ENCODE assay signal across 8 cellular contexts in the genomic region with DNA sequence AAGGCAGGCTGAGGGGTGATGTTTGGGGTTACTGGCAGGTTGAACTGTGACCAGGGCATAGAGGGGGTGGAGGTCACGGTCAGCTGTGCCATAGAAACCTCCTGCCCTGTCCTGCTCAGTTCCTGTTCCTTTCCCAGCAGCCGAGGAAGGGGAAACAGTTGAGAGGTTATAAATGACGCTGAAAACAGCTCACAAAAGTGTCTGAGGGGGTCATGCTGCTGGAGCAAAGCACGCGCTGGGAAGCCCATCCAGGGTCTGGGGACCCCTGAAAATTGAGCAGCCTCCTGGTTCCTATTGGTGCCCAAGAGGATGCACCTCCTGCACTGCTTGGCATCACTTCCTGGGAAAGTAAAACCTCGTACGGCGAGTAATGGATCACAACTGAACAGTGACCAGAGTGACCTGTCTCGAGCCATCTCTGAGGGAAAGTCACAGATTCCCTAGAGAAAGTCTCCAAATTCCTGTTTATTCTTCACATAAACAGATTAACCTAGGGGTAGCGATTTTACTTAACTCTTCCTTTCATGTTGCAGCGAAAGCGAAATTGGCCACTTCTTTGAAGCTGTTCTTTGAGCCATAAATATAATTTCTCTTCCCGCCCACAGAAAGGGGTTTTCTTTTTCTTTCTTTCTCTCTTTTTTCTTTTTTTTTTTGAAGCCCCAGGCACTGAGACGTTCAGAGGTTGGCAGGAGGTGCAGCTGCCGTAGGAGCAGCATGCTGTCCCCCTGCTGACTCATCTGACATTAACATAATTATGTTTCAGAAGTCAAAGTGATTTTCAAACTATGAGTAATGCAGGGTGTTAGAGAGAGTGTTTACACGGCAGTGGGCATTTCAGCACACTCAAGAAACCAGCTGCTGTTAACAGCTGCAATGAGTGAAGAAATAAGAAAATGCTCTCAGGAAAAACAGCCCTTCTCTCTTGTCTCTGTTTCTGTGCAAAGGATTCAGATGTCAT. TPM values are rescaled to one million over a fixed set of nuclear protein-coding genes. Genes with fewer than 3 reads are reported as not detected.
DNase-seq lines count a peak whose midpoint lies in the region; ATAC-seq and TF ChIP-seq lines count a peak whose summit lies in the region.

No MANE protein-coding gene starts in this region.

- no peak for TF ChIP-seq CTCF in CD8-positive, alpha-beta T cell (IDR thresholded peaks at IDR 0.05)
- TF ChIP-seq CTCF in fibroblast of lung (conservative IDR thresholded peaks at IDR 0.05 in 1 of 2, IDR thresholded peaks at IDR 0.05 in 1 of 2; ENCODE audit: low read depth in 1 of 2, low read length in 2 of 2) = no peak
- peak in 2 of 6 experiments; percentile 9 to 19 for TF ChIP-seq CTCF in thyroid gland (IDR thresholded peaks at IDR 0.05)

- peak; percentile 99 for ATAC-seq in CD8-positive, alpha-beta T cell
- ATAC-seq in GM19351 (IDR thresholded peaks at IDR 0.05; ENCODE audit: unreplicated experiment) = peak; percentile 99
- ATAC-seq in HG03442 (IDR thresholded peaks at IDR 0.05; ENCODE audit: unreplicated experiment) = peak; percentile 99

- peak overlapping the region; percentile 55 for H2AFZ ChIP-seq in fibroblast of lung (ENCODE audit: low read length)

- H3K27me3 ChIP-seq in CD8-positive, alpha-beta T cell (ENCODE audit: insufficient read depth, low read length) = no peaks in the 10 kb centered on the region
- H3K27me3 ChIP-seq in fibroblast of lung (ENCODE audit: control insufficient read depth, insufficient read depth, low read length) (no peaks in the 10 kb centered on the region), thyroid gland (no peaks in the 10 kb centered on the region)

- H3K4me1 ChIP-seq in CD8-positive, alpha-beta T cell (ENCODE audit: insufficient read depth, low read length) = peaks cover 7% of the 10 kb centered on the region
- H3K4me1 ChIP-seq in fibroblast of lung (ENCODE audit: control insufficient read depth, extremely low read depth, insufficient read depth, low read length) = peaks cover 9% of the 10 kb centered on the region
- peaks cover 0 to 11% of the 10 kb centered on the region in 2 donors for H3K4me1 ChIP-seq in thyroid gland

- no peaks in the 10 kb centered on the region for H3K79me2 ChIP-seq in fibroblast of lung (ENCODE audit: control insufficient read depth, insufficient read depth, low read length)

- H3K4me3 ChIP-seq in CD8-positive, alpha-beta T cell (ENCODE audit: low read depth, low read length) = peak overlapping the region; percentile 59
- H3K4me3 ChIP-seq in fibroblast of lung (replicated peaks in 1 of 4; ENCODE audit: control extremely low read depth in 1 of 4, insufficient read depth in 1 of 4, low read depth in 3 of 4, low read length in 4 of 4) (peak overlapping the region; percentile 54 to 68 (median 56)), thyroid gland (replicated peaks in 1 of 3) (peak overlapping the region in 2 of 3 donors; percentile 15 to 37)

- H3K4me1 Mint-ChIP-seq in CD8-positive, alpha-beta T cell (ENCODE audit: low read depth) = peaks cover 16% of the 10 kb centered on the region

- DNase-seq in CD8-positive, alpha-beta T cell = peak in 6 of 7 experiments; percentile 32 to 72 (median 54)
- peak; percentile 62 for DNase-seq in NCI-H774 (lab: John Stamatoyannopoulos, UW)
- DNase-seq in activated T-cell treated with anti-CD3 and anti-CD28 coated beads for 1 hour (ENCODE audit: low read depth) = peak; percentile 22
- DNase-seq in fibroblast of lung (ENCODE audit: low read depth in 2 of 2) = peak; percentile 83 to 93
- peak; percentile 27 for DNase-seq in occipital lobe (lab: John Stamatoyannopoulos, UW)
- peak; percentile 19 to 40 for DNase-seq in thyroid gland

- H3K9ac ChIP-seq in fibroblast of lung (ENCODE audit: insufficient read depth, low read length) = peak overlapping the region; percentile 53

- WGBS in thyroid gland, 2 donors = 18 to 28% methylated on average over 16 of the region's 16 CpGs

- peak overlapping the region; percentile 62 for H3K27ac Mint-ChIP-seq in CD8-positive, alpha-beta T cell

- H3K4me3 Mint-ChIP-seq in CD8-positive, alpha-beta T cell = peak overlapping the region; percentile 86

- H3K4me2 ChIP-seq in fibroblast of lung (ENCODE audit: extremely low read depth, insufficient read depth, low read length) = peak overlapping the region; percentile 94

- CTCF ChIA-PET in CD8-positive, alpha-beta T cell (lab: Charles Lee) = interaction anchor here (1.6 kb wide), 1 partner anchor 89 kb away, joined by 5 read pairs; no protein-coding TSS in a partner anchor

- H3K36me3 Mint-ChIP-seq in CD8-positive, alpha-beta T cell = peaks cover 4% of the 10 kb centered on the region

- peak overlapping the region; percentile 30 for H3K27ac ChIP-seq in CD8-positive, alpha-beta T cell (ENCODE audit: low read depth, low read length)
- H3K27ac ChIP-seq in fibroblast of lung (ENCODE audit: insufficient read depth, low read length) (peak overlapping the region; percentile 82), thyroid gland (peak overlapping the region; percentile 51 to 69 (median 58))

- POLR2A ChIA-PET in CD8-positive, alpha-beta T cell (lab: Charles Lee) = interaction anchor here (0.7 to 1.3 kb wide), 3 partner anchors 9 to 152 kb away, joined by 3 to 4 read pairs (median 4); no protein-coding TSS in a partner anchor

- peak in 1 of 2 donors; percentile 42 for TF ChIP-seq POLR2A in thyroid gland (IDR thresholded peaks at IDR 0.05)

- H3K36me3 ChIP-seq in CD8-positive, alpha-beta T cell (ENCODE audit: insufficient read depth, low read length) = no peaks in the 10 kb centered on the region
- H3K36me3 ChIP-seq in fibroblast of lung (ENCODE audit: control insufficient read depth, insufficient read depth, low read length) (no peaks in the 10 kb centered on the region), thyroid gland (no peaks in the 10 kb centered on the region)

- no peaks in the 10 kb centered on the region for H3K27me3 Mint-ChIP-seq in CD8-positive, alpha-beta T cell (ENCODE audit: low read depth)

- intact Hi-C loops in CD8-positive, alpha-beta T cell (cut with DNase I, micrococcal nuclease) = loop anchor here (1.0 to 2.0 kb wide), 3 partner anchors 8 to 448 kb away; a partner anchor contains a TSS
- intact Hi-C loops in thyroid gland (cut with DNase I) = loop anchor here (5.0 kb wide), 1 partner anchor 46 kb away; no protein-coding TSS in a partner anchor

- H3K9me3 Mint-ChIP-seq in CD8-positive, alpha-beta T cell = peaks cover 8% of the 10 kb centered on the region

- no peaks in the 10 kb centered on the region for H4K20me1 ChIP-seq in fibroblast of lung (ENCODE audit: control insufficient read depth, extremely low read depth, insufficient read depth, low read length)

- H3K9me3 ChIP-seq in CD8-positive, alpha-beta T cell (ENCODE audit: low read length) = no peaks in the 10 kb centered on the region
- H3K9me3 ChIP-seq in fibroblast of lung (ENCODE audit: control insufficient read depth, insufficient read depth, low read depth, low read length) = no peaks in the 10 kb centered on the region
- H3K9me3 ChIP-seq in thyroid gland = no peaks in the 10 kb centered on the region

RNA-seq across cellular contexts. Expression of a gene that starts 41.8 kb away (rescaled TPM):
- total RNA-seq in CD8-positive, alpha-beta T cell = 10 to 100 TPM in 1 of 2 experiments, 1 to 10 TPM in 1; 8.9 to 10.4 TPM
- total RNA-seq in fibroblast of lung (14.1 and 35.7 TPM in 2 replicates), occipital lobe (3.1 TPM), thyroid gland (10 to 100 TPM in 3 of 4 donors, 1 to 10 TPM in 1; 9.2 to 21.2 (median 14.7) TPM)
- 12.4 and 33.8 TPM in 2 replicates for polyA plus RNA-seq in fibroblast of lung
- polyA plus RNA-seq in fibroblast of lung (2012) = 9.8 and 31.1 TPM in 2 replicates
- 12.8 and 15.8 TPM in 2 replicates for polyA minus RNA-seq in fibroblast of lung (ENCODE audit: low replicate concordance)

Comparison
In these comparisons a context has a peak if more than half of its experiments do, and no peak if none do; other contexts are left out.
1. Peak in every context shown above with its lines: DNase-seq, ATAC-seq, H3K4me3 ChIP-seq and H3K27ac ChIP-seq.
2. DNase-seq: peak in every context shown above with its lines; median percentile 88 in fibroblast of lung; 62 in NCI-H774; 54 in CD8-positive, alpha-beta T cell; 30 in thyroid gland; 27 in occipital lobe; 22 in activated T-cell treated with anti-CD3 and anti-CD28 coated beads for 1 hour.
3. H3K27ac ChIP-seq: peak in every context shown above with its lines; median percentile 82 in fibroblast of lung; 58 in thyroid gland; 30 in CD8-positive, alpha-beta T cell.